In genomic region chr6:17687136-17687535, GRCh38 we compare ENCODE assay signal across 1 cellular context.
TF ChIP-seq lines count a peak whose summit lies in the region.

No MANE protein-coding gene starts in this region.

TF ChIP-seq in HepG2, 621 proteins besides CTCF, POLR2A, EP300 and RAD21:
- TF ChIP-seq HNRNPK (IDR thresholded peaks at IDR 0.05; ENCODE audit: low read depth, low read length, poor library complexity, severe bottlenecking) (peak; percentile 0), SETDB1 (CRISPR knock-in tag; IDR thresholded peaks at IDR 0.05; ENCODE audit: borderline replicate concordance) (no peak)
